ENCODE assay signal across 13 cellular contexts in the genomic region with DNA sequence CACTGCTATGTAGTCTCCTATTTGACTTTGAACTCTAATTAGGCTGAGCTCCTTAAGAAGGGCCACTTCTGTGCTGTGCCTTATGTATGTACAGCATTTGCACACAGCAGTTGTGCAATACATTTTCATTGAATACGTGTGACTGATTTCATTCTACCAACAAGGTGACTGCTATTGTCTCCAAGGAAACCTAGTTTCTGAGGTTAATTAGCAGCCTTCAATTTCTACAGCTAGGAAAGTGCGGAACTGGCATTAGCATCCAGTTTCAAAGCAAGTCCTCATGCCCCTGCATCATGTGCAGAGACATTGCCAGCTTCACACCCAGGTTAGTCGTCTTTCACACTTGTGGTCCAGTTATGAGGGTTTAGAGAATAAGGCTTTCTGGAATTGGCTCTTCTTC. TPM values are rescaled to one million over a fixed set of nuclear protein-coding genes. Genes with fewer than 3 reads are reported as not detected.
A peak's percentile ranks its signal among the peaks of the same experiment; 100 is the strongest.
DNase-seq lines count a peak whose midpoint lies in the region; ATAC-seq and TF ChIP-seq lines count a peak whose summit lies in the region.
"Had no signal": no experiment of that assay in that cellular context is flagged by ENCODE, and none has a peak within 500 bp of the region (broad histone marks: within the 10 kb centered on the region; RNA-seq: fewer than 3 reads in every experiment).

No MANE protein-coding gene starts in this region.

- intact Hi-C loops in activated CD8-positive, alpha-beta T cell treated with anti-CD3 and anti-CD28 coated beads for 36 hours (cut with micrococcal nuclease) = no loop called here
- intact Hi-C loops in prostate gland (cut with DNase I) = no loop called here

- peaks cover 89% of the 10 kb centered on the region for H3K79me2 ChIP-seq in smooth muscle cell (ENCODE audit: low read depth)

- peaks cover 95% of the 10 kb centered on the region for H4K20me1 ChIP-seq in smooth muscle cell (ENCODE audit: low read depth)

- H2AFZ ChIP-seq in smooth muscle cell (ENCODE audit: low read depth) = no peak overlapping the region
- H2AFZ ChIP-seq: GM23338 had no signal

- H3K4me3 ChIP-seq in smooth muscle cell (no peak overlapping the region), right atrium auricular region (no peak overlapping the region), prostate gland (no peak overlapping the region)
- H3K4me3 ChIP-seq: GM23338 had no signal

- DNase-seq in activated T-cell treated with anti-CD3 and anti-CD28 coated beads, Interleukin-2, amount 50 U/mL, for 24 hours = no peak
- no peak for DNase-seq in activated T-cell treated with anti-CD3 and anti-CD28 coated beads, Interleukin-2, amount 50 U/mL, for 1 hour
- DNase-seq in activated CD8-positive, alpha-beta T cell treated with anti-CD3 and anti-CD28 coated beads for 36 hours = peak; percentile 60
- DNase-seq in smooth muscle cell (lab: John Stamatoyannopoulos, UW; ENCODE audit: unreplicated experiment) = no peak
- DNase-seq in right atrium auricular region (ENCODE audit: low spot score) = no peak
- no peak for DNase-seq in prostate gland (ENCODE audit: low spot score)
- DNase-seq: NCI-H2029 treated with DMSO at 0.1 percent for 48 hours, posterior cingulate gyrus had no signal

- H3K4me1 ChIP-seq in smooth muscle cell (ENCODE audit: low read depth) = peaks cover 7% of the 10 kb centered on the region
- H3K4me1 ChIP-seq in right atrium auricular region = peaks cover 0 to 49% of the 10 kb centered on the region in 2 donors
- no peaks in the 10 kb centered on the region for H3K4me1 ChIP-seq in prostate gland (replicated peaks)

- ATAC-seq in HG02885 (IDR thresholded peaks at IDR 0.05; ENCODE audit: poor library complexity, unreplicated experiment) (peak; percentile 28), HG03457 (IDR thresholded peaks at IDR 0.05; ENCODE audit: unreplicated experiment) (no peak)
- ATAC-seq in activated CD8-positive, alpha-beta T cell treated with anti-CD3 and anti-CD28 coated beads for 36 hours = peak; percentile 41
- ATAC-seq: GM23338 had no signal

- peak overlapping the region; percentile 97 for H3K27ac Mint-ChIP-seq in activated T-cell treated with anti-CD3 and anti-CD28 coated beads, Interleukin-2, amount 50 U/mL, for 24 hours
- peak overlapping the region; percentile 93 for H3K27ac Mint-ChIP-seq in activated CD8-positive, alpha-beta T cell treated with anti-CD3 and anti-CD28 coated beads for 36 hours
- H3K27ac Mint-ChIP-seq: GM23338 had no signal

- POLR2A ChIA-PET in activated CD8-positive, alpha-beta T cell treated with anti-CD3 and anti-CD28 coated beads for 36 hours (lab: Charles Lee) = interaction anchor here (0.8 to 3.3 kb wide), 17 partner anchors 10 to 357 kb away, joined by 3 to 29 read pairs (median 5); no protein-coding TSS in a partner anchor

- 85% methylated on average over 3 of the region's 3 CpGs for WGBS in smooth muscle cell (ENCODE audit: low lambda C conversion rate)
- 81% methylated on average over 3 of the region's 3 CpGs for WGBS in prostate gland

- no peaks in the 10 kb centered on the region for H3K27me3 ChIP-seq in smooth muscle cell (ENCODE audit: low read depth)
- no peaks in the 10 kb centered on the region for H3K27me3 ChIP-seq in right atrium auricular region
- H3K27me3 ChIP-seq in prostate gland (replicated peaks; ENCODE audit: insufficient read depth) = no peaks in the 10 kb centered on the region

- no peaks in the 10 kb centered on the region for H3K27me3 Mint-ChIP-seq in activated T-cell treated with anti-CD3 and anti-CD28 coated beads, Interleukin-2, amount 50 U/mL, for 24 hours
- no peaks in the 10 kb centered on the region for H3K27me3 Mint-ChIP-seq in activated CD8-positive, alpha-beta T cell treated with anti-CD3 and anti-CD28 coated beads for 36 hours

- peak overlapping the region; percentile 26 for H3K4me3 Mint-ChIP-seq in activated T-cell treated with anti-CD3 and anti-CD28 coated beads, Interleukin-2, amount 50 U/mL, for 24 hours
- no peak overlapping the region for H3K4me3 Mint-ChIP-seq in activated CD8-positive, alpha-beta T cell treated with anti-CD3 and anti-CD28 coated beads for 36 hours
- H3K4me3 Mint-ChIP-seq: GM23338, WTC11 had no signal

- H3K36me3 ChIP-seq in smooth muscle cell (ENCODE audit: low read depth) = no peaks in the 10 kb centered on the region
- no peaks in the 10 kb centered on the region for H3K36me3 ChIP-seq in right atrium auricular region
- H3K36me3 ChIP-seq in prostate gland = no peaks in the 10 kb centered on the region

- H3K4me1 Mint-ChIP-seq in activated T-cell treated with anti-CD3 and anti-CD28 coated beads, Interleukin-2, amount 50 U/mL, for 24 hours (ENCODE audit: low read depth) = peaks cover 94% of the 10 kb centered on the region
- H3K4me1 Mint-ChIP-seq in activated CD8-positive, alpha-beta T cell treated with anti-CD3 and anti-CD28 coated beads for 36 hours (ENCODE audit: low read depth) = peaks cover 95% of the 10 kb centered on the region

- TF ChIP-seq CTCF in activated CD8-positive, alpha-beta T cell treated with anti-CD3 and anti-CD28 coated beads for 36 hours (IDR thresholded peaks at IDR 0.05) = no peak
- TF ChIP-seq CTCF in smooth muscle cell (IDR thresholded peaks at IDR 0.05; ENCODE audit: borderline replicate concordance, insufficient read depth, poor library complexity, severe bottlenecking) (no peak), right atrium auricular region (IDR thresholded peaks at IDR 0.05) (no peak), prostate gland (IDR thresholded peaks at IDR 0.05) (no peak)

- peak overlapping the region; percentile 26 for H3K27ac ChIP-seq in smooth muscle cell (ENCODE audit: low read depth)
- no peak overlapping the region for H3K27ac ChIP-seq in right atrium auricular region
- no peak overlapping the region for H3K27ac ChIP-seq in prostate gland
- H3K27ac ChIP-seq: HL-60 had no signal

- H3K9me3 ChIP-seq in smooth muscle cell (replicated peaks; ENCODE audit: low read depth) (no peaks in the 10 kb centered on the region), right atrium auricular region (no peaks in the 10 kb centered on the region), prostate gland (no peaks in the 10 kb centered on the region)

- peak overlapping the region; percentile 1 for H3K4me2 ChIP-seq in smooth muscle cell
- H3K4me2 ChIP-seq: GM23338 had no signal

- no peak overlapping the region for H3K9ac ChIP-seq in smooth muscle cell (ENCODE audit: low read depth)

- no peaks in the 10 kb centered on the region for H3K9me3 Mint-ChIP-seq in activated T-cell treated with anti-CD3 and anti-CD28 coated beads, Interleukin-2, amount 50 U/mL, for 24 hours
- H3K9me3 Mint-ChIP-seq in activated CD8-positive, alpha-beta T cell treated with anti-CD3 and anti-CD28 coated beads for 36 hours = no peaks in the 10 kb centered on the region
- H3K9me3 Mint-ChIP-seq: GM23338 had no signal

- peaks cover 77% of the 10 kb centered on the region for H3K36me3 Mint-ChIP-seq in activated T-cell treated with anti-CD3 and anti-CD28 coated beads, Interleukin-2, amount 50 U/mL, for 24 hours (ENCODE audit: low read depth)
- peaks cover 67% of the 10 kb centered on the region for H3K36me3 Mint-ChIP-seq in activated CD8-positive, alpha-beta T cell treated with anti-CD3 and anti-CD28 coated beads for 36 hours (ENCODE audit: low read depth)
- H3K36me3 Mint-ChIP-seq: WTC11 had no signal

- no peak for TF ChIP-seq POLR2A in prostate gland (IDR thresholded peaks at IDR 0.05)

- CTCF ChIA-PET in activated CD8-positive, alpha-beta T cell treated with anti-CD3 and anti-CD28 coated beads for 36 hours (lab: Charles Lee) = interaction anchor here (0.8 to 2.4 kb wide), 10 partner anchors 14 to 292 kb away, joined by 3 to 11 read pairs (median 3); no protein-coding TSS in a partner anchor

- H3F3A ChIP-seq in smooth muscle cell (ENCODE audit: low read depth) = peaks cover 9% of the 10 kb centered on the region

RNA-seq across cellular contexts. Expression of a gene that starts 58.6 kb away (rescaled TPM):
- 10 to 100 TPM; 68.3 to 69.7 TPM for total RNA-seq in activated CD8-positive, alpha-beta T cell treated with anti-CD3 and anti-CD28 coated beads for 36 hours
- total RNA-seq in smooth muscle cell = 25.0 and 29.0 TPM in 2 replicates
- 44.8 and 50.5 TPM in 2 replicates for polyA plus RNA-seq in smooth muscle cell
- 10 to 100 TPM; 31.7 to 39.3 TPM for total RNA-seq in right atrium auricular region
- total RNA-seq in prostate gland = 100 to 1,000 TPM in 1 of 2 donors, 10 to 100 TPM in 1; 39.0 to 144 TPM
